Comparison of ENCODE assay signal across 1 cellular context in genomic region chr18:44938396-44939036, GRCh38.
TF ChIP-seq lines count a peak whose summit lies in the region.

No MANE protein-coding gene starts in this region.

TF ChIP-seq in HEK293, 187 proteins besides CTCF, POLR2A, EP300 and RAD21 (continued from another document):
- TF ChIP-seq ZNF280D (tag by site-specific recombination; IDR thresholded peaks at IDR 0.05) (no peak), KLF10 (tag by site-specific recombination; IDR thresholded peaks at IDR 0.05) (no peak), ZNF488 (tag by site-specific recombination; IDR thresholded peaks at IDR 0.05) (no peak), ZNF558 (tag by site-specific recombination; IDR thresholded peaks at IDR 0.05) (no peak), ZNF664 (tag by site-specific recombination; IDR thresholded peaks at IDR 0.05) (no peak), ZFHX2 (tag by site-specific recombination; conservative IDR thresholded peaks at IDR 0.05) (no peak), PRDM4 (tag by site-specific recombination; IDR thresholded peaks at IDR 0.05) (peak; percentile 24; the same call in 1 of the 2 replicates), ZNF776 (tag by site-specific recombination; IDR thresholded peaks at IDR 0.05; ENCODE audit: borderline replicate concordance) (no peak), OSR2 (tag by site-specific recombination; IDR thresholded peaks at IDR 0.05) (peak; percentile 21; the same call in 1 of the 2 replicates), ZNF174 (tag by site-specific recombination; IDR thresholded peaks at IDR 0.05) (no peak), ZNF112 (tag by site-specific recombination; IDR thresholded peaks at IDR 0.05) (no peak), ZSCAN4 (tag by site-specific recombination; IDR thresholded peaks at IDR 0.05) (peak; percentile 78), ZNF596 (tag by site-specific recombination; IDR thresholded peaks at IDR 0.05) (no peak), SP2 (tag by site-specific recombination; IDR thresholded peaks at IDR 0.05) (no peak), ZNF341 (tag by site-specific recombination; IDR thresholded peaks at IDR 0.05; ENCODE audit: low read depth) (no peak), MYNN (tag by site-specific recombination; IDR thresholded peaks at IDR 0.05; ENCODE audit: borderline replicate concordance) (no peak), ZFP41 (tag by site-specific recombination; IDR thresholded peaks at IDR 0.05; ENCODE audit: borderline replicate concordance) (no peak), ZBTB6 (tag by site-specific recombination; IDR thresholded peaks at IDR 0.05) (no peak), TCF7L2 (IDR thresholded peaks at IDR 0.05; ENCODE audit: borderline replicate concordance, low read depth, low read length) (no peak), PRDM1 (tag by site-specific recombination; IDR thresholded peaks at IDR 0.05) (peak; percentile 63), ZIC2 (tag by site-specific recombination; IDR thresholded peaks at IDR 0.05) (peak; percentile 32; the same call in 1 of the 2 replicates), KLF8 (tag by site-specific recombination; IDR thresholded peaks at IDR 0.05) (no peak), REPIN1 (tag by site-specific recombination; IDR thresholded peaks at IDR 0.05; ENCODE audit: low read depth) (no peak), ZNF76 (tag by site-specific recombination; IDR thresholded peaks at IDR 0.05; ENCODE audit: borderline replicate concordance, low read depth) (no peak), WT1 (tag by site-specific recombination; IDR thresholded peaks at IDR 0.05) (0 out of 2 replicates have a peak, but pooled peaks have one; percentile 19), ZEB2 (tag by site-specific recombination; IDR thresholded peaks at IDR 0.05) (no peak), ZNF248 (tag by site-specific recombination; IDR thresholded peaks at IDR 0.05) (no peak), ZNF580 (tag by site-specific recombination; IDR thresholded peaks at IDR 0.05) (no peak), ZXDB (tag by site-specific recombination; IDR thresholded peaks at IDR 0.05) (peak; percentile 40; the same call in 1 of the 2 replicates), ZNF114 (tag by site-specific recombination; IDR thresholded peaks at IDR 0.05) (no peak), GLIS2 (tag by site-specific recombination; IDR thresholded peaks at IDR 0.05) (no peak), FEZF1 (tag by site-specific recombination; IDR thresholded peaks at IDR 0.05) (peak; percentile 59), ZNF514 (tag by site-specific recombination; IDR thresholded peaks at IDR 0.05) (no peak), ZNF843 (tag by site-specific recombination; IDR thresholded peaks at IDR 0.05) (0 out of 2 replicates have a peak, but pooled peaks have one; percentile 19), ZBTB7A (tag by site-specific recombination; IDR thresholded peaks at IDR 0.05; ENCODE audit: low read depth) (no peak), BCL11B (tag by site-specific recombination; IDR thresholded peaks at IDR 0.05; ENCODE audit: low read depth) (no peak), ZFP37 (tag by site-specific recombination; IDR thresholded peaks at IDR 0.05) (no peak), ZBTB49 (tag by site-specific recombination; IDR thresholded peaks at IDR 0.05; ENCODE audit: low read depth) (no peak), KLF1 (tag by site-specific recombination; IDR thresholded peaks at IDR 0.05) (0 out of 2 replicates have a peak, but pooled peaks have one; percentile 18), ATF2 (tag by site-specific recombination; IDR thresholded peaks at IDR 0.05; ENCODE audit: low read depth) (no peak), ZSCAN16 (tag by site-specific recombination; IDR thresholded peaks at IDR 0.05) (no peak), ZNF391 (tag by site-specific recombination; IDR thresholded peaks at IDR 0.05; ENCODE audit: borderline replicate concordance, low read depth) (no peak), ZNF530 (tag by site-specific recombination; IDR thresholded peaks at IDR 0.05; ENCODE audit: low read depth) (no peak), ZNF274 (IDR thresholded peaks at IDR 0.05; ENCODE audit: low read length) (no peak), ZNF274 (tag by site-specific recombination; IDR thresholded peaks at IDR 0.05; ENCODE audit: borderline replicate concordance) (no peak)
